8 cellular contexts compared by ENCODE assay signal in genomic region chr4:13544556-13545393, GRCh38. TPM values are rescaled to one million over a fixed set of nuclear protein-coding genes. Genes with fewer than 3 reads are reported as not detected.
DNase-seq lines count a peak whose midpoint lies in the region; ATAC-seq and TF ChIP-seq lines count a peak whose summit lies in the region.

No MANE protein-coding gene starts in this region.

- H3K27me3 ChIP-seq in naive thymus-derived CD4-positive, alpha-beta T cell (ENCODE audit: control insufficient read depth in 2 of 2, insufficient read depth in 2 of 2, low read length in 2 of 2): peaks cover 27 to 53% of the 10 kb centered on the region in 2 donors
- peaks cover 2 to 92% (median 66%) of the 10 kb centered on the region in 4 donors for H3K27me3 ChIP-seq in upper lobe of left lung

- H3K4me3 ChIP-seq in fibroblast of pulmonary artery (replicated peaks; ENCODE audit: low read depth, low read length): peak overlapping the region; percentile 63
- H3K4me3 ChIP-seq in naive thymus-derived CD4-positive, alpha-beta T cell (ENCODE audit: low read length): peak overlapping the region; percentile 46
- H3K4me3 ChIP-seq in upper lobe of left lung: peak overlapping the region; percentile 53 to 67 (median 65)

- no peaks in the 10 kb centered on the region for H3K9me3 ChIP-seq in naive thymus-derived CD4-positive, alpha-beta T cell (ENCODE audit: control insufficient read depth in 2 of 3, low read length in 3 of 3)
- H3K9me3 ChIP-seq in upper lobe of left lung: no peaks in the 10 kb centered on the region

- H3K9me3 Mint-ChIP-seq in activated CD4-positive, alpha-beta memory T cell treated with anti-CD3 and anti-CD28 coated beads for 36 hours: no peaks in the 10 kb centered on the region
- peaks cover 0 to 35% (median 5%) of the 10 kb centered on the region in 11 donors for H3K9me3 Mint-ChIP-seq in naive thymus-derived CD4-positive, alpha-beta T cell

- H3K36me3 ChIP-seq in naive thymus-derived CD4-positive, alpha-beta T cell (ENCODE audit: control insufficient read depth in 2 of 3, insufficient read depth in 3 of 3, low read length in 3 of 3): no peaks in the 10 kb centered on the region
- H3K36me3 ChIP-seq in upper lobe of left lung: no peaks in the 10 kb centered on the region

- H3K27ac ChIP-seq in naive thymus-derived CD4-positive, alpha-beta T cell (ENCODE audit: low read depth, low read length): no peak overlapping the region
- no peak overlapping the region for H3K27ac ChIP-seq in upper lobe of left lung

- H3K4me1 ChIP-seq in naive thymus-derived CD4-positive, alpha-beta T cell (ENCODE audit: control insufficient read depth in 2 of 2, insufficient read depth in 2 of 2, low read length in 2 of 2): peaks cover 13 to 35% of the 10 kb centered on the region in 2 donors
- peaks cover 51 to 74% (median 56%) of the 10 kb centered on the region in 4 donors for H3K4me1 ChIP-seq in upper lobe of left lung

- no peak for TF ChIP-seq EP300 in upper lobe of left lung (IDR thresholded peaks at IDR 0.05)

- TF ChIP-seq POLR2A in upper lobe of left lung (IDR thresholded peaks at IDR 0.05): no peak

- WGBS in upper lobe of left lung, 2 donors: 2 to 3% methylated on average over 30 to 57 of the region's 59 CpGs

- no peak for TF ChIP-seq CTCF in AG09319 (IDR thresholded peaks at IDR 0.05; ENCODE audit: low read depth, low read length)
- no peak for TF ChIP-seq CTCF in fibroblast of pulmonary artery (IDR thresholded peaks at IDR 0.05; ENCODE audit: low read length, missing control alignments)
- no peak for TF ChIP-seq CTCF in upper lobe of left lung (IDR thresholded peaks at IDR 0.05)

- POLR2A ChIA-PET in activated CD4-positive, alpha-beta memory T cell treated with anti-CD3 and anti-CD28 coated beads for 36 hours (lab: Charles Lee): no interaction called here
- POLR2A ChIA-PET in naive thymus-derived CD4-positive, alpha-beta T cell (lab: Charles Lee): no interaction called here

- H3K36me3 Mint-ChIP-seq in activated CD4-positive, alpha-beta memory T cell treated with anti-CD3 and anti-CD28 coated beads for 36 hours: peaks cover 10% of the 10 kb centered on the region
- peaks cover 0 to 11% (median 0%) of the 10 kb centered on the region in 5 donors for H3K36me3 Mint-ChIP-seq in naive thymus-derived CD4-positive, alpha-beta T cell

- ATAC-seq in GM18861 (IDR thresholded peaks at IDR 0.05; ENCODE audit: unreplicated experiment) (peak; percentile 39), HG03045 (IDR thresholded peaks at IDR 0.05; ENCODE audit: unreplicated experiment) (peak; percentile 62), upper lobe of left lung (ENCODE audit: low FRiP score in 2 of 2) (peak; percentile 47 to 87)
- ATAC-seq in naive thymus-derived CD4-positive, alpha-beta T cell: peak; percentile 45

- intact Hi-C loops in activated CD4-positive, alpha-beta memory T cell treated with anti-CD3 and anti-CD28 coated beads for 36 hours (cut with micrococcal nuclease): loop anchor here (1.0 to 5.0 kb wide), 2 partner anchors 16 to 1458 kb away; partner anchors contain the start of gene CPEB2
- intact Hi-C loops in naive thymus-derived CD4-positive, alpha-beta T cell (cut with micrococcal nuclease): loop anchor here in 1 of 2 donors (1.0 to 5.0 kb wide), 2 partner anchors 7 to 1777 kb away; no protein-coding TSS in a partner anchor

- peak; percentile 5 for DNase-seq in AG09319 (ENCODE audit: extremely low read depth, low read depth)
- DNase-seq in NCI-H2171 treated with DMSO at 0.1 percent for 48 hours (lab: John Stamatoyannopoulos, UW): peak; percentile 22
- DNase-seq in activated CD4-positive, alpha-beta memory T cell treated with anti-CD3 and anti-CD28 coated beads for 36 hours: peak; percentile 73
- DNase-seq in fibroblast of pulmonary artery (ENCODE audit: low read depth): peak; percentile 69
- DNase-seq in naive thymus-derived CD4-positive, alpha-beta T cell: peak in 2 of 9 donors; percentile 30 to 50
- peak; percentile 63 to 88 for DNase-seq in upper lobe of left lung

- CTCF ChIA-PET in activated CD4-positive, alpha-beta memory T cell treated with anti-CD3 and anti-CD28 coated beads for 36 hours (lab: Charles Lee): interaction anchor here (0.9 kb wide), 1 partner anchor 17 kb away, joined by 3 read pairs; no protein-coding TSS in a partner anchor
- CTCF ChIA-PET in naive thymus-derived CD4-positive, alpha-beta T cell (lab: Charles Lee): no interaction called here

- H3K4me3 Mint-ChIP-seq in activated CD4-positive, alpha-beta memory T cell treated with anti-CD3 and anti-CD28 coated beads for 36 hours: peak overlapping the region; percentile 74
- peak overlapping the region; percentile 66 to 87 (median 83) for H3K4me3 Mint-ChIP-seq in naive thymus-derived CD4-positive, alpha-beta T cell

- peaks cover 62% of the 10 kb centered on the region for H3K27me3 Mint-ChIP-seq in activated CD4-positive, alpha-beta memory T cell treated with anti-CD3 and anti-CD28 coated beads for 36 hours
- peaks cover 65 to 80% (median 67%) of the 10 kb centered on the region in 5 donors for H3K27me3 Mint-ChIP-seq in naive thymus-derived CD4-positive, alpha-beta T cell

- no peak overlapping the region for H3K27ac Mint-ChIP-seq in activated CD4-positive, alpha-beta memory T cell treated with anti-CD3 and anti-CD28 coated beads for 36 hours
- peak overlapping the region in 2 of 9 donors; percentile 48 to 80 for H3K27ac Mint-ChIP-seq in naive thymus-derived CD4-positive, alpha-beta T cell

- peaks cover 47% of the 10 kb centered on the region for H3K4me1 Mint-ChIP-seq in activated CD4-positive, alpha-beta memory T cell treated with anti-CD3 and anti-CD28 coated beads for 36 hours (ENCODE audit: low read depth)
- peaks cover 27 to 66% (median 53%) of the 10 kb centered on the region in 7 donors for H3K4me1 Mint-ChIP-seq in naive thymus-derived CD4-positive, alpha-beta T cell

RNA-seq across cellular contexts. Expression of gene NKX3-2, which starts 0.5 kb away (rescaled TPM):
- total RNA-seq in activated CD4-positive, alpha-beta memory T cell treated with anti-CD3 and anti-CD28 coated beads for 36 hours: not detected
- total RNA-seq in naive thymus-derived CD4-positive, alpha-beta T cell: not detected
- not detected for polyA plus RNA-seq in naive thymus-derived CD4-positive, alpha-beta T cell
- under 1 TPM in 1 of 6 donors, not detected in 5; 0.49 TPM for total RNA-seq in upper lobe of left lung
